ENCODE assay signal across 8 cellular contexts in the genomic region with DNA sequence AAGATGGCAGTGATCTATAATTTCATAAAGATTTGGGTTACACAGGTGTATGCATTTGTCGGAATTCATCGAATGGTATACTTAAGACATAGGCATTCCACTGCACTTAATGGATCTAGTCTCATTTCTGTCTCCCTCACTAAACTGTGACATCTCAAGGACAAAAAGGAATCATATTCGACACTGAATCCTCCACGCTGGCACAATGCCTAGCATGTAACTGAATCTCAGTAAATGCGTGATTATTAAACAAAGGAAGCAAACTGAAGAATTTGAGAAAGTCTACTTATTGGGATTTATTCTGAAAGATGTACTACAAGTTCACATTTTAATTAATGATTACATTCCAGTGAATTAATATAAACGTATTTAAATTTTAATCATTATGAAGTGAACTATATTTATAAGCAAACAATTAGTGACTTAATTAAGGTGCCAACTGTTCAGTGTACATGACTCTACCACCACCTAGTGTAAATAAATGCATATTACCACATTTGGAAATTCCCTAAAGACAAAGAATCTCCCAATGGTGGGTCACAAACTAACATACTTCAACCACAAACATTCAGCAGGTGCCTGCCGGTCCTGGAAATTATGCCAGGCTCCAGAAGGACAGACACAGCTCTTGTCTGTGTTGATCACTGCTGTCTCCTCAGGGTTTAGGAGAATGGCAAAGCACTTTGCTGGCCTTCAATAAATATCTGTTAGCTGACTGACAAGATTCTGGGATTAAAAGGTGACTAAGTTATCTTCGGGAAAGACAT. TPM values are rescaled to one million over a fixed set of nuclear protein-coding genes. Genes with fewer than 3 reads are reported as not detected.
DNase-seq lines count a peak whose midpoint lies in the region; ATAC-seq and TF ChIP-seq lines count a peak whose summit lies in the region.

No MANE protein-coding gene starts in this region.

- TF ChIP-seq CTCF in coronary artery (IDR thresholded peaks at IDR 0.05) (peak; percentile 33), mucosa of descending colon (IDR thresholded peaks at IDR 0.05) (peak; percentile 9)

- no peaks in the 10 kb centered on the region for H3K36me3 ChIP-seq in mucosa of descending colon (ENCODE audit: low read depth)

- no peak overlapping the region for H3K27ac ChIP-seq in coronary artery

- H3K4me1 ChIP-seq in mucosa of descending colon (ENCODE audit: low read depth): no peaks in the 10 kb centered on the region

- intact Hi-C loops in mucosa of descending colon (cut with DNase I, micrococcal nuclease): no loop called here

- ATAC-seq in HG03432 (IDR thresholded peaks at IDR 0.05; ENCODE audit: unreplicated experiment): peak; percentile 63
- no peak for ATAC-seq in mucosa of descending colon
- ATAC-seq in HG02884 (IDR thresholded peaks at IDR 0.05; ENCODE audit: unreplicated experiment): no peak
- ATAC-seq in HG03520 (IDR thresholded peaks at IDR 0.05; ENCODE audit: unreplicated experiment): no peak

- no peaks in the 10 kb centered on the region for H3K9me3 ChIP-seq in mucosa of descending colon

- peak; percentile 63 for DNase-seq in DMS 273 treated with DMSO at 0.1 percent for 48 hours (lab: John Stamatoyannopoulos, UW)
- DNase-seq in NCI-H748 treated with DMSO at 0.1 percent for 48 hours (lab: John Stamatoyannopoulos, UW): peak; percentile 75
- no peak for DNase-seq in coronary artery (ENCODE audit: low spot score)
- DNase-seq in mucosa of descending colon: no peak
- no peak for DNase-seq in activated CD4-positive, alpha-beta T cell treated with anti-CD3 and anti-CD28 coated beads, Interleukin-2, amount 50 U/mL, for 48 hours

- no peak overlapping the region for H3K4me3 ChIP-seq in coronary artery
- no peak overlapping the region for H3K4me3 ChIP-seq in mucosa of descending colon

RNA-seq across cellular contexts. Expression of a gene that starts 56.4 kb away (rescaled TPM):
- 10 to 100 TPM; 16.3 to 18.0 (median 16.4) TPM for total RNA-seq in mucosa of descending colon

Comparison
In these comparisons a context has a peak if more than half of its experiments do, and no peak if none do; other contexts are left out.
1. DNase-seq: peak in DMS 273 treated with DMSO at 0.1 percent for 48 hours (single experiment) and NCI-H748 treated with DMSO at 0.1 percent for 48 hours (single experiment); none in coronary artery (single experiment), mucosa of descending colon (0 of 3) and activated CD4-positive, alpha-beta T cell treated with anti-CD3 and anti-CD28 coated beads, Interleukin-2, amount 50 U/mL, for 48 hours (0 of 2).